ENCODE assay signal across 33 cellular contexts in genomic region chr11:11034476-11034875, GRCh38.
"Had no signal": no experiment of that assay in that cellular context is flagged by ENCODE, and none has a peak within 500 bp of the region (broad histone marks: within the 10 kb centered on the region; RNA-seq: fewer than 3 reads in every experiment).

No MANE protein-coding gene starts in this region.

- H3K4me1 Mint-ChIP-seq: activated B cell treated with CpG ODN at 0.5 μM for 24 hours; activated CD4-positive, alpha-beta memory T cell treated with anti-CD3 and anti-CD28 coated beads, Interleukin-2, amount 10 ng/mL, durations not matched to agents 7 days and 5 days; central memory CD8-positive, alpha-beta T cell; T-helper 17 cell had no signal

- H3K27ac ChIP-seq: ascending aorta, breast epithelium, epithelial cell of prostate, esophagus squamous epithelium, gastroesophageal sphincter, WERI-Rb-1 had no signal

- H3K27me3 ChIP-seq: ascending aorta, breast epithelium, esophagus squamous epithelium, gastroesophageal sphincter had no signal

- H3K27ac Mint-ChIP-seq: activated B cell treated with CpG ODN at 0.5 μM for 24 hours; activated CD4-positive, alpha-beta memory T cell treated with anti-CD3 and anti-CD28 coated beads, Interleukin-2, amount 10 ng/mL, durations not matched to agents 7 days and 5 days; activated CD4-positive, alpha-beta T cell treated with anti-CD3 and anti-CD28 coated beads for 36 hours; activated CD4-positive, alpha-beta T cell treated with anti-CD3 and anti-CD28 coated beads, Interleukin-2, amount 10 ng/mL, durations not matched to agents 7 days and 5 days; activated naive CD4-positive, alpha-beta T cell treated with anti-CD3 and anti-CD28 coated beads, Interleukin-2, amount 10 ng/mL, durations not matched to agents 7 days and 5 days; activated naive CD8-positive, alpha-beta T cell treated with anti-CD3 and anti-CD28 coated beads, Interleukin-2, amount 10 ng/mL, durations not matched to agents 7 days and 5 days; activated T-cell treated with anti-CD3 and anti-CD28 coated beads, Interleukin-2, amount 50 U/mL, for 24 hours; activated T-cell treated with anti-CD3 and anti-CD28 coated beads, Interleukin-2, amount 50 U/mL, for 72 hours; brain; T-helper 17 cell; T-helper 2 cell treated with Interferon-gamma antibody and Interleukin-4, amounts not matched to agents 5 μg/mL and 100 μg/mL, for 36 hours had no signal

- H3K9me3 ChIP-seq: ascending aorta, breast epithelium, esophagus squamous epithelium, gastroesophageal sphincter had no signal

- ATAC-seq: activated CD4-positive, alpha-beta T cell treated with anti-CD3 and anti-CD28 coated beads for 36 hours; activated CD4-positive, CD25-positive, alpha-beta regulatory T cell treated with anti-CD3 and anti-CD28 coated beads, Interleukin-2, amount 50 U/mL, for 24 hours; activated naive CD4-positive, alpha-beta T cell treated with anti-CD3 and anti-CD28 coated beads, Interleukin-2, amount 50 U/mL, for 72 hours; activated T-cell treated with anti-CD3 and anti-CD28 coated beads, Interleukin-2, amount 50 U/mL, for 72 hours; gastroesophageal sphincter; T-helper 17 cell had no signal

- H3K4me3 ChIP-seq: ascending aorta, breast epithelium, esophagus squamous epithelium, gastroesophageal sphincter had no signal

- H3K9me3 Mint-ChIP-seq: activated B cell treated with CpG ODN at 0.5 μM for 24 hours; activated CD4-positive, alpha-beta memory T cell treated with anti-CD3 and anti-CD28 coated beads, Interleukin-2, amount 10 ng/mL, durations not matched to agents 7 days and 5 days; activated CD4-positive, alpha-beta T cell treated with anti-CD3 and anti-CD28 coated beads, Interleukin-2, amount 10 ng/mL, durations not matched to agents 7 days and 5 days; activated naive CD4-positive, alpha-beta T cell treated with anti-CD3 and anti-CD28 coated beads, Interleukin-2, amount 10 ng/mL, durations not matched to agents 7 days and 5 days; activated naive CD4-positive, alpha-beta T cell treated with anti-CD3 and anti-CD28 coated beads, Interleukin-2, amount 50 U/mL, for 72 hours; activated naive CD8-positive, alpha-beta T cell treated with anti-CD3 and anti-CD28 coated beads, Interleukin-2, amount 10 ng/mL, durations not matched to agents 7 days and 5 days; activated T-cell treated with anti-CD3 and anti-CD28 coated beads, Interleukin-2, amount 50 U/mL, for 24 hours; activated T-cell treated with anti-CD3 and anti-CD28 coated beads, Interleukin-2, amount 50 U/mL, for 72 hours; central memory CD8-positive, alpha-beta T cell; T-helper 2 cell treated with Interferon-gamma antibody and Interleukin-4, amounts not matched to agents 5 μg/mL and 100 μg/mL, for 36 hours had no signal

- H3K27me3 Mint-ChIP-seq: activated CD4-positive, alpha-beta T cell treated with anti-CD3 and anti-CD28 coated beads for 36 hours; activated T-cell treated with anti-CD3 and anti-CD28 coated beads, Interleukin-2, amount 50 U/mL, for 24 hours; brain had no signal

- H3K4me3 Mint-ChIP-seq: activated B cell treated with CpG ODN at 0.5 μM for 24 hours; activated CD4-positive, alpha-beta memory T cell treated with anti-CD3 and anti-CD28 coated beads, Interleukin-2, amount 10 ng/mL, durations not matched to agents 7 days and 5 days; activated CD4-positive, alpha-beta T cell treated with anti-CD3 and anti-CD28 coated beads for 36 hours; activated CD4-positive, alpha-beta T cell treated with anti-CD3 and anti-CD28 coated beads, Interleukin-2, amount 10 ng/mL, durations not matched to agents 7 days and 5 days; activated naive CD4-positive, alpha-beta T cell treated with anti-CD3 and anti-CD28 coated beads, Interleukin-2, amount 10 ng/mL, durations not matched to agents 7 days and 5 days; activated naive CD8-positive, alpha-beta T cell treated with anti-CD3 and anti-CD28 coated beads, Interleukin-2, amount 10 ng/mL, durations not matched to agents 7 days and 5 days; activated T-cell treated with anti-CD3 and anti-CD28 coated beads, Interleukin-2, amount 50 U/mL, for 24 hours; activated T-cell treated with anti-CD3 and anti-CD28 coated beads, Interleukin-2, amount 50 U/mL, for 72 hours; brain; central memory CD8-positive, alpha-beta T cell; T-helper 17 cell; T-helper 2 cell treated with Interferon-gamma antibody and Interleukin-4, amounts not matched to agents 5 μg/mL and 100 μg/mL, for 36 hours had no signal

- H3K36me3 Mint-ChIP-seq: activated naive CD4-positive, alpha-beta T cell treated with anti-CD3 and anti-CD28 coated beads, Interleukin-2, amount 10 ng/mL, durations not matched to agents 7 days and 5 days; activated naive CD4-positive, alpha-beta T cell treated with anti-CD3 and anti-CD28 coated beads, Interleukin-2, amount 50 U/mL, for 72 hours; activated naive CD8-positive, alpha-beta T cell treated with anti-CD3 and anti-CD28 coated beads, Interleukin-2, amount 10 ng/mL, durations not matched to agents 7 days and 5 days; brain had no signal

- FAIRE-seq: colon, endometrium, endothelial cell of umbilical vein had no signal

- H3K36me3 ChIP-seq: ascending aorta, breast epithelium, esophagus squamous epithelium, gastroesophageal sphincter, WERI-Rb-1 had no signal

- DNase-seq: activated B cell treated with CpG ODN at 0.5 μM for 24 hours; activated CD4-positive, alpha-beta memory T cell treated with anti-CD3 and anti-CD28 coated beads, Interleukin-2, amount 10 ng/mL, durations not matched to agents 7 days and 5 days; activated CD4-positive, alpha-beta T cell treated with anti-CD3 and anti-CD28 coated beads for 36 hours; activated CD4-positive, alpha-beta T cell treated with anti-CD3 and anti-CD28 coated beads, Interleukin-2, amount 10 ng/mL, durations not matched to agents 7 days and 5 days; activated CD4-positive, alpha-beta T cell treated with anti-CD3 and anti-CD28 coated beads, Interleukin-2, amount 50 U/mL, for 4 hours; activated CD8-positive, alpha-beta memory T cell treated with anti-CD3 and anti-CD28 coated beads, Interleukin-2, amount 50 U/mL, for 48 hours; activated gamma-delta T cell; activated naive CD4-positive, alpha-beta T cell; activated naive CD4-positive, alpha-beta T cell treated with anti-CD3 and anti-CD28 coated beads, Interleukin-2, amount 10 ng/mL, durations not matched to agents 7 days and 5 days; activated naive CD8-positive, alpha-beta T cell treated with anti-CD3 and anti-CD28 coated beads, Interleukin-2, amount 10 ng/mL, durations not matched to agents 7 days and 5 days; activated T-cell treated with anti-CD3 and anti-CD28 coated beads for 4 hours; activated T-cell treated with anti-CD3 and anti-CD28 coated beads, Interleukin-2, amount 50 U/mL, for 24 hours; activated T-cell treated with anti-CD3 and anti-CD28 coated beads, Interleukin-2, amount 50 U/mL, for 72 hours; cortex of kidney; dermis blood vessel endothelial cell; effector CD8-positive, alpha-beta T cell; esophagus squamous epithelium; T-helper 1 cell; T-helper 17 cell; T1000; WERI-Rb-1 had no signal

- H3K4me1 ChIP-seq: breast epithelium had no signal
